ENCODE assay signal across 3 cellular contexts in genomic region chr14:81938341-81938740, GRCh38.
"Had no signal": no experiment of that assay in that cellular context is flagged by ENCODE, and none has a peak within 500 bp of the region (broad histone marks: within the 10 kb centered on the region; RNA-seq: fewer than 3 reads in every experiment).

No MANE protein-coding gene starts in this region.

- H3K4me3 ChIP-seq: GM12878 had no signal

- ATAC-seq: GM12878 had no signal

- DNase-seq: GDM1, GF-D8 had no signal
